20 cellular contexts compared by ENCODE assay signal in the genomic region with DNA sequence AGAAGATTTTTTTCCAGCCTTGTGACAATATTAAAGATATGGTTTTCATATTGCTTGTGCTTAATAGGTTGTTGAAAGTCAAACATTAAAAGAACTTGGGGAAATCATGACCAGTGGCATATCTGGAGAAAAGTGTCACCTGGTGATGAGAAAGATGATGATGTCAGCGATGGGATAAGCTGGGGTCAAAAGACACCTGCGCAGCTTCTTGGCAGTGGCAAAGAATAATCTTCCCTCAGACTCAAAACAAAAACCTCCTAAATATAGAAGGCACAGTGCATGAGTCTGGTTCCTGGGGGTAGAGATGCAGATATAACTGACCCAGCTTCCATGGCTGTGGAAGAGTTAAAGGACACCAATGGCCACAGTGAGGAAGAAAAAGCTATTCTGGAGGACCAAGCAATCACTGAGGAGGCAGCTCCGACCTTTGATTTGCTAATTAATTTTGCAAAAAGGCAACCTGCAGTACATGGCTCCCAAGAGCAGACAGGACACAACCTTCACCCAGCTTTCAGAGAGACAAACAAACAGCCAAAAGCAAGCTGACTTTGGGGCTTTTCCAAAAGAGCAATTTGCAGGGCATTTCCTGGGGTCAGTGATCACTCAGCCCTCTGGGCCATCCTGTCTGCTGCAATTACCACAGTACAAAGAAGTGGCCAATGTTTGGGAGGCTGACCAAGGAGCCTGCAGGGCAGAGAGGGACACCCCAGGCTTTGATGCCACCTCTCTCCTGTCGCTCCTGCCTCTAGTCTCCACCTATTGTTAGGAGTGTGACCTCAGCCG. TPM values are rescaled to one million over a fixed set of nuclear protein-coding genes. Genes with fewer than 3 reads are reported as not detected.
DNase-seq lines count a peak whose midpoint lies in the region; ATAC-seq and TF ChIP-seq lines count a peak whose summit lies in the region.
"Had no signal": no experiment of that assay in that cellular context is flagged by ENCODE, and none has a peak within 500 bp of the region (broad histone marks: within the 10 kb centered on the region; RNA-seq: fewer than 3 reads in every experiment).

No MANE protein-coding gene starts in this region.

- POLR2A ChIA-PET in SK-N-SH (lab: Yijun Ruan, JAX): no interaction called here

- H3K27ac ChIP-seq in SK-N-SH (ENCODE audit: low read depth in 2 of 2, low read length in 1 of 2) (no peak overlapping the region), ascending aorta (no peak overlapping the region)
- H3K27ac ChIP-seq: PC-9 had no signal

- no peaks in the 10 kb centered on the region for H3K36me3 ChIP-seq in SK-N-SH (replicated peaks in 1 of 2; ENCODE audit: control insufficient read depth in 1 of 2, insufficient read depth in 2 of 2, low read length in 1 of 2)
- no peaks in the 10 kb centered on the region for H3K36me3 ChIP-seq in ascending aorta
- H3K36me3 ChIP-seq: BE2C had no signal

- TF ChIP-seq EP300 in SK-N-SH (IDR thresholded peaks at IDR 0.05; ENCODE audit: borderline replicate concordance in 1 of 2, low read depth in 1 of 2, low read length in 1 of 2): no peak

- peaks cover 6% of the 10 kb centered on the region; the same call in 1 of the 2 replicates for H3K27me3 ChIP-seq in SK-N-SH (ENCODE audit: insufficient read depth)
- no peaks in the 10 kb centered on the region for H3K27me3 ChIP-seq in ascending aorta
- H3K27me3 ChIP-seq: BE2C had no signal

- 65% methylated on average over 5 of the region's 5 CpGs for WGBS in SK-N-SH (ENCODE audit: low lambda C conversion rate)

- H3K27me3 Mint-ChIP-seq in chondrocyte (ENCODE audit: low read depth): no peaks in the 10 kb centered on the region
- no peaks in the 10 kb centered on the region for H3K27me3 Mint-ChIP-seq in glutamatergic neuron (ENCODE audit: unreplicated experiment)

- CTCF ChIA-PET in SK-N-SH (lab: Yijun Ruan, JAX): interaction anchor here (1.0 to 12.3 kb wide), 2 partner anchors 15 to 16 kb away, joined by 3 to 84 read pairs; a partner anchor contains a TSS

- no peaks in the 10 kb centered on the region for H3F3A ChIP-seq in SK-N-SH (replicated peaks; ENCODE audit: insufficient read depth)

- TF ChIP-seq RAD21 in SK-N-SH (IDR thresholded peaks at IDR 0.05; ENCODE audit: low read length): no peak

- H3K4me1 Mint-ChIP-seq in chondrocyte (ENCODE audit: low read depth) (peaks cover 46% of the 10 kb centered on the region), glutamatergic neuron (ENCODE audit: low read depth, unreplicated experiment) (peaks cover 9% of the 10 kb centered on the region)

- H3K36me3 Mint-ChIP-seq in chondrocyte (ENCODE audit: low read depth) (no peaks in the 10 kb centered on the region), glutamatergic neuron (ENCODE audit: unreplicated experiment) (peaks cover 6% of the 10 kb centered on the region)
- H3K36me3 Mint-ChIP-seq: CD4-positive, CD25-positive, alpha-beta regulatory T cell had no signal

- intact Hi-C loops in ascending aorta (cut with DNase I): no loop called here

- H4K20me1 ChIP-seq in SK-N-SH (ENCODE audit: insufficient read depth): no peaks in the 10 kb centered on the region

- no peak overlapping the region for H3K9ac ChIP-seq in SK-N-SH

- DNase-seq in SK-N-SH: no peak
- no peak for DNase-seq in chondrocyte (ENCODE audit: low spot score)
- peak; percentile 32 to 71 for DNase-seq in lung microvascular endothelial cell (ENCODE audit: low read depth in 2 of 2)
- no peak for DNase-seq in ascending aorta (ENCODE audit: low spot score in 2 of 2)
- DNase-seq in glutamatergic neuron: no peak
- no peak for DNase-seq in stimulated activated CD4-positive, alpha-beta T cell treated with anti-CD3 and anti-CD28 coated beads, Interleukin-2, amount 100 ng/mL, for 24 hours
- DNase-seq in COLO829 (ENCODE audit: low spot score): no peak
- DNase-seq: 8988T; BE2C; CD4-positive, CD25-positive, alpha-beta regulatory T cell; DMS153; Kasumi-1; NCI-H1105 treated with DMSO at 0.1 percent for 48 hours; NCI-H1694 treated with DMSO at 0.1 percent for 48 hours; NCI-H774; PC-9 had no signal

- H3K4me3 ChIP-seq in SK-N-SH (ENCODE audit: low read depth in 2 of 2, low read length in 1 of 2) (no peak overlapping the region), ascending aorta (no peak overlapping the region)
- H3K4me3 ChIP-seq: PC-9 had no signal

- no peak overlapping the region for H3K4me3 Mint-ChIP-seq in chondrocyte (ENCODE audit: unreplicated experiment)
- no peak overlapping the region for H3K4me3 Mint-ChIP-seq in glutamatergic neuron (ENCODE audit: unreplicated experiment)
- H3K4me3 Mint-ChIP-seq: CD4-positive, CD25-positive, alpha-beta regulatory T cell had no signal

- peak; percentile 55 for ATAC-seq in SK-N-SH treated with all-trans-retinoic acid at 6 μM for 48 hours
- ATAC-seq: Right ventricle myocardium inferior had no signal

- no peak overlapping the region for H3K4me2 ChIP-seq in SK-N-SH
- H3K4me2 ChIP-seq: PC-9 had no signal

- no peaks in the 10 kb centered on the region for H3K9me2 ChIP-seq in SK-N-SH

- H3K9me3 ChIP-seq in SK-N-SH (no peaks in the 10 kb centered on the region), ascending aorta (no peaks in the 10 kb centered on the region)
- H3K9me3 ChIP-seq: BE2C had no signal

- no peaks in the 10 kb centered on the region for H3K79me2 ChIP-seq in SK-N-SH (ENCODE audit: insufficient read depth)

- no peak overlapping the region for H2AFZ ChIP-seq in SK-N-SH (ENCODE audit: low read depth)
- H2AFZ ChIP-seq: PC-9 had no signal

- H3K9me3 Mint-ChIP-seq in chondrocyte (ENCODE audit: low read depth): no peaks in the 10 kb centered on the region
- peaks cover 2% of the 10 kb centered on the region for H3K9me3 Mint-ChIP-seq in glutamatergic neuron (ENCODE audit: unreplicated experiment)

- H3K4me1 ChIP-seq in SK-N-SH (ENCODE audit: control insufficient read depth in 1 of 2, insufficient read depth in 2 of 2, low read depth in 1 of 2, low read length in 1 of 2) (peaks cover 10 to 28% of the 10 kb centered on the region in 2 experiments; a peak in 2 of 4 replicates), ascending aorta (peaks cover 0 to 14% of the 10 kb centered on the region in 2 donors)

- TF ChIP-seq CTCF in SK-N-SH (IDR thresholded peaks at IDR 0.05) (no peak), chondrocyte (IDR thresholded peaks at IDR 0.05) (no peak), ascending aorta (IDR thresholded peaks at IDR 0.05) (no peak), glutamatergic neuron (IDR thresholded peaks at IDR 0.05; ENCODE audit: partially characterized antibody, unreplicated experiment) (no peak)

- peak overlapping the region; percentile 94 for H3K27ac Mint-ChIP-seq in chondrocyte (ENCODE audit: unreplicated experiment)
- H3K27ac Mint-ChIP-seq in glutamatergic neuron (ENCODE audit: unreplicated experiment): no peak overlapping the region
- H3K27ac Mint-ChIP-seq: CD4-positive, CD25-positive, alpha-beta regulatory T cell had no signal

TF ChIP-seq in SK-N-SH treated with all-trans-retinoic acid at 6 μM for 48 hours, 23 proteins besides CTCF, POLR2A, EP300 and RAD21 (continues in another document):
- TF ChIP-seq BACH2 (CRISPR knock-in tag; IDR thresholded peaks at IDR 0.05; ENCODE audit: borderline replicate concordance) (no peak), SNAI2 (CRISPR knock-in tag; IDR thresholded peaks at IDR 0.05) (no peak)
- TF ChIP-seq, protein P1, sequence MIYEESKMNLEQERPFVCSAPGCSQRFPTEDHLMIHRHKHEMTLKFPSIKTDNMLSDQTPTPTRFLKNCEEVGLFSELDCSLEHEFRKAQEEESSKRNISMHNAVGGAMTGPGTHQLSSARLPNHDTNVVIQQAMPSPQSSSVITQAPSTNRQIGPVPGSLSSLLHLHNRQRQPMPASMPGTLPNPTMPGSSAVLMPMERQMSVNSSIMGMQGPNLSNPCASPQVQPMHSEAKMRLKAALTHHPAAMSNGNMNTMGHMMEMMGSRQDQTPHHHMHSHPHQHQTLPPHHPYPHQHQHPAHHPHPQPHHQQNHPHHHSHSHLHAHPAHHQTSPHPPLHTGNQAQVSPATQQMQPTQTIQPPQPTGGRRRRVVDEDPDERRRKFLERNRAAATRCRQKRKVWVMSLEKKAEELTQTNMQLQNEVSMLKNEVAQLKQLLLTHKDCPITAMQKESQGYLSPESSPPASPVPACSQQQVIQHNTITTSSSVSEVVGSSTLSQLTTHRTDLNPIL (CRISPR knock-in tag; IDR thresholded peaks at IDR 0.05; ENCODE audit: low read depth): no peak

TF ChIP-seq in SK-N-SH, 30 proteins besides CTCF, POLR2A, EP300 and RAD21 (continues in another document):
- TF ChIP-seq NFIC (IDR thresholded peaks at IDR 0.05; ENCODE audit: borderline replicate concordance) (no peak), TAF1 (IDR thresholded peaks at IDR 0.05; ENCODE audit: borderline replicate concordance, low read depth, low read length) (no peak), JUND (IDR thresholded peaks at IDR 0.05) (no peak)

RNA-seq across cellular contexts. Expression of a gene that starts 17.6 kb away (rescaled TPM):
- polyA plus RNA-seq in SK-N-SH (2012; rRNA removed): 0.43 and 0.75 TPM in 2 replicates
- polyA plus RNA-seq in SK-N-SH (2012; cell fraction: cytosol; rRNA removed): 0.08 and 0.16 TPM in 2 replicates
- 0.19 and 0.69 TPM in 2 replicates for polyA plus RNA-seq in SK-N-SH (2012; cell fraction: nucleus; rRNA removed)
- total RNA-seq in chondrocyte (3.1 to 68.8 TPM (median 68.4 TPM) in 3 replicates), lung microvascular endothelial cell (under 0.01 TPM in 2 replicates), ascending aorta (0.85 TPM), glutamatergic neuron (ENCODE audit: unreplicated experiment) (61.1 TPM)
- total RNA-seq: CD4-positive, CD25-positive, alpha-beta regulatory T cell; Daoy; PC-9; SK-MEL-5 had no signal

RNA-seq across cellular contexts. Expression of a gene that starts 21.7 kb away (rescaled TPM):
- 28.0 and 28.6 TPM in 2 replicates for polyA plus RNA-seq in SK-N-SH (2012; rRNA removed)
- polyA plus RNA-seq in SK-N-SH (2012; cell fraction: cytosol; rRNA removed): 25.2 and 27.2 TPM in 2 replicates
- 35.3 and 38.5 TPM in 2 replicates for polyA plus RNA-seq in SK-N-SH (2012; cell fraction: nucleus; rRNA removed)
- total RNA-seq in chondrocyte (82.7 to 129 TPM (median 128 TPM) in 3 replicates), lung microvascular endothelial cell (53.4 and 60.4 TPM in 2 replicates), ascending aorta (21.3 TPM), glutamatergic neuron (ENCODE audit: unreplicated experiment) (49.4 TPM)

Comparison
In these comparisons a context has a peak if more than half of its experiments do, and no peak if none do; other contexts are left out.
1. DNase-seq: peak in lung microvascular endothelial cell (2 of 2); none in SK-N-SH (single experiment), chondrocyte (single experiment), ascending aorta (0 of 2), glutamatergic neuron (single experiment), stimulated activated CD4-positive, alpha-beta T cell treated with anti-CD3 and anti-CD28 coated beads, Interleukin-2, amount 100 ng/mL, for 24 hours (0 of 2) and COLO829 (single experiment).